ENCODE assay signal across 15 cellular contexts in the genomic region with DNA sequence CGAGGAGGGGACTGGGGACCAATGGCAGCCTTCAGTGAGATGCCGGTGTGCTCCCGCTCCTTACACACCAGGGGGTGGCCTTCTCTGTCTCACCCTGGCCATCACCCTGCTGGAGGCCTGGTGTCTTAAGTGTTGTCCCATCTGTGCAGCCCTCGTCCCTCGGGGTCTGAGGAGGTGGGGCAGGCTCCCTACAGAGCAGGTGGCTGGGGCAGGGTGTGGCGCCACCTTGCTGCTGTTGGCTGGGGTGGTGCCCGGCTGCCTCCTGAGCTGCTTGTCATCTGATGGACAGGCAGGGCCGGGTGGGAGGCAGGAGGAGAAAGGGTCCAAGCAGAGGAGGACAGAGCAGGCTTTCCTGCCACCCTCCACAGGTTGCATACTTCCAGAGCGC. TPM values are rescaled to one million over a fixed set of nuclear protein-coding genes. Genes with fewer than 3 reads are reported as not detected.
DNase-seq lines count a peak whose midpoint lies in the region; ATAC-seq and TF ChIP-seq lines count a peak whose summit lies in the region.
"Had no signal": no experiment of that assay in that cellular context is flagged by ENCODE, and none has a peak within 500 bp of the region (broad histone marks: within the 10 kb centered on the region; RNA-seq: fewer than 3 reads in every experiment).

No MANE protein-coding gene starts in this region.

- H2BK120ac ChIP-seq in neuronal stem cell (ENCODE audit: low read depth, low read length): no peak overlapping the region

- H3K4ac ChIP-seq in neuronal stem cell (ENCODE audit: low read length): no peak overlapping the region

- H2BK12ac ChIP-seq in neuronal stem cell (ENCODE audit: low read length): no peak overlapping the region

- H3K4me1 ChIP-seq in Caco-2: peaks cover 6% of the 10 kb centered on the region; the same call in 1 of the 2 replicates
- peaks cover 7 to 9% of the 10 kb centered on the region in 2 donors for H3K4me1 ChIP-seq in neuronal stem cell (ENCODE audit: control insufficient read depth in 2 of 2, insufficient read depth in 1 of 2, low read depth in 1 of 2, low read length in 2 of 2)

- H3K4me3 Mint-ChIP-seq in Caco-2 (ENCODE audit: unreplicated experiment) (no peak overlapping the region), chondrocyte (ENCODE audit: unreplicated experiment) (no peak overlapping the region)
- H3K4me3 Mint-ChIP-seq: activated CD8-positive, alpha-beta T cell treated with anti-CD3 and anti-CD28 coated beads for 36 hours; T-helper 2 cell treated with Interferon-gamma antibody and Interleukin-4, amounts not matched to agents 5 μg/mL and 100 μg/mL, for 36 hours had no signal

- no peaks in the 10 kb centered on the region for H3K27me3 Mint-ChIP-seq in Caco-2 (ENCODE audit: insufficient read depth, unreplicated experiment)
- H3K27me3 Mint-ChIP-seq in chondrocyte (ENCODE audit: low read depth): no peaks in the 10 kb centered on the region
- H3K27me3 Mint-ChIP-seq: activated CD8-positive, alpha-beta T cell treated with anti-CD3 and anti-CD28 coated beads for 36 hours had no signal

- H4K8ac ChIP-seq in neuronal stem cell (ENCODE audit: low read depth, low read length): no peak overlapping the region

- no peak overlapping the region for H3K18ac ChIP-seq in neuronal stem cell (ENCODE audit: low read length)

- TF ChIP-seq CTCF in Caco-2 (IDR thresholded peaks at IDR 0.05; ENCODE audit: insufficient read depth in 1 of 2, low read depth in 1 of 2, low read length in 1 of 2, severe bottlenecking in 1 of 2, unreplicated experiment in 1 of 2) (peak in 1 of 2 experiments; percentile 8), chondrocyte (IDR thresholded peaks at IDR 0.05) (peak; percentile 24)

- H3K9ac ChIP-seq in neuronal stem cell (ENCODE audit: low read depth, low read length, poor library complexity): no peak overlapping the region

- no peak overlapping the region for H3K4me2 ChIP-seq in neuronal stem cell (ENCODE audit: insufficient read depth, low read length, poor library complexity, severe bottlenecking)

- peaks cover 2% of the 10 kb centered on the region for H3K36me3 ChIP-seq in Caco-2 (ENCODE audit: control insufficient read depth, insufficient read depth, low read length)
- peaks cover 33 to 68% of the 10 kb centered on the region in 2 donors for H3K36me3 ChIP-seq in neuronal stem cell (replicated peaks in 1 of 2; ENCODE audit: control insufficient read depth in 2 of 2, insufficient read depth in 2 of 2, low read length in 2 of 2)

- no peak overlapping the region for H3K27ac ChIP-seq in neuronal stem cell (replicated peaks; ENCODE audit: low read length)

- no peak overlapping the region for H3K4me3 ChIP-seq in Caco-2 (ENCODE audit: low read depth, low read length)
- H3K4me3 ChIP-seq in neuronal stem cell (ENCODE audit: low read length in 2 of 2): peak overlapping the region in 1 of 2 donors; percentile 33

- POLR2A ChIA-PET in Caco-2 (lab: Charles Lee) (no interaction called here), HEK293T (lab: Yijun Ruan, JAX) (interaction anchor here (1.0 kb wide), 1 partner anchor 26 kb away, joined by 3 read pairs; the partner anchor contains the start of gene PTPN23)

- H2BK5ac ChIP-seq in neuronal stem cell (ENCODE audit: low read length): peak overlapping the region; percentile 77

- no TSS peak for BruUV-seq in Caco-2 (replicated peaks; lab: Mats Ljungman, UMichigan)

- H3K9me3 ChIP-seq in Caco-2 (no peaks in the 10 kb centered on the region), neuronal stem cell (replicated peaks in 1 of 2; ENCODE audit: control insufficient read depth in 2 of 2, insufficient read depth in 1 of 2, low read depth in 1 of 2, low read length in 2 of 2) (peaks cover 0 to 2% of the 10 kb centered on the region in 2 donors)

- DNase-seq in Caco-2 (no peak), HEK293T (ENCODE audit: extremely low spot score) (no peak), chondrocyte (ENCODE audit: low spot score) (no peak), neuronal stem cell (ENCODE audit: low spot score) (no peak), HuH-7 (ENCODE audit: low spot score) (no peak)
- DNase-seq: activated CD8-positive, alpha-beta T cell treated with anti-CD3 and anti-CD28 coated beads for 36 hours; activated effector memory CD4-positive, alpha-beta T cell treated with anti-CD3 and anti-CD28 coated beads, Interleukin-2, amount 50 U/mL, for 16 hours; effector memory CD4-positive, alpha-beta T cell; NCI-H1417; NCI-H510A treated with DMSO at 0.1 percent for 48 hours; stimulated activated CD4-positive, alpha-beta T cell treated with anti-CD3 and anti-CD28 coated beads, Interleukin-2, amount 100 ng/mL, for 48 hours had no signal

- CTCF ChIA-PET in Caco-2 (lab: Charles Lee) (interaction anchor here (0.6 to 1.3 kb wide), 2 partner anchors 12 to 68 kb away, joined by 3 to 5 read pairs; no protein-coding TSS in a partner anchor), HEK293T (lab: Yijun Ruan, JAX) (interaction anchor here (0.7 kb wide), 2 partner anchors 9 to 431 kb away, joined by 3 to 4 read pairs; no protein-coding TSS in a partner anchor)

- no peak overlapping the region for H3K14ac ChIP-seq in neuronal stem cell (ENCODE audit: low read length)

- peaks cover 51% of the 10 kb centered on the region for H3K36me3 Mint-ChIP-seq in Caco-2 (ENCODE audit: insufficient read depth, unreplicated experiment)
- H3K36me3 Mint-ChIP-seq in chondrocyte (ENCODE audit: low read depth): peaks cover 11% of the 10 kb centered on the region

- ATAC-seq in HG03571 (IDR thresholded peaks at IDR 0.05; ENCODE audit: unreplicated experiment) (no peak), HG03108 (IDR thresholded peaks at IDR 0.05; ENCODE audit: unreplicated experiment) (no peak), HG03442 (IDR thresholded peaks at IDR 0.05; ENCODE audit: unreplicated experiment) (no peak)
- ATAC-seq: activated CD8-positive, alpha-beta T cell treated with anti-CD3 and anti-CD28 coated beads for 36 hours had no signal

- peaks cover 7% of the 10 kb centered on the region for H3K79me1 ChIP-seq in neuronal stem cell (ENCODE audit: low read depth, low read length)

- no peak overlapping the region for H2BK15ac ChIP-seq in neuronal stem cell (ENCODE audit: low read length)

- intact Hi-C loops in Caco-2 (cut with micrococcal nuclease; ENCODE audit: unreplicated experiment): no loop called here

- H2AFZ ChIP-seq in neuronal stem cell (ENCODE audit: low read length): no peak overlapping the region

- H3K4me1 Mint-ChIP-seq in Caco-2 (ENCODE audit: low read depth, unreplicated experiment) (no peaks in the 10 kb centered on the region), chondrocyte (ENCODE audit: low read depth) (peaks cover 20% of the 10 kb centered on the region)

- no peaks in the 10 kb centered on the region for H3K27me3 ChIP-seq in Caco-2 (replicated peaks; ENCODE audit: control insufficient read depth, insufficient read depth, low read length)
- H3K27me3 ChIP-seq in neuronal stem cell (ENCODE audit: control insufficient read depth in 3 of 3, insufficient read depth in 3 of 3, low read depth in 1 of 3, low read length in 3 of 3): no peaks in the 10 kb centered on the region

- no peak overlapping the region for H2AK5ac ChIP-seq in neuronal stem cell (ENCODE audit: low read depth, low read length)

- H3K23ac ChIP-seq in neuronal stem cell (ENCODE audit: low read depth, low read length, poor library complexity): peak overlapping the region; percentile 60

- WGBS in neuronal stem cell (ENCODE audit: extremely low coverage in 2 of 2, insufficient read length in 2 of 2, insufficient replicate concordance in 1 of 2), 2 donors: no CpG with 5 or more reads among the region's 9 CpGs

- H4K91ac ChIP-seq in neuronal stem cell (ENCODE audit: low read depth, low read length, poor library complexity): no peak overlapping the region

- H3K27ac Mint-ChIP-seq in Caco-2 (ENCODE audit: unreplicated experiment): peak overlapping the region; percentile 53
- no peak overlapping the region for H3K27ac Mint-ChIP-seq in chondrocyte (ENCODE audit: unreplicated experiment)
- H3K27ac Mint-ChIP-seq: activated CD8-positive, alpha-beta T cell treated with anti-CD3 and anti-CD28 coated beads for 36 hours had no signal

- H3K9me3 Mint-ChIP-seq in Caco-2 (ENCODE audit: unreplicated experiment) (no peaks in the 10 kb centered on the region), chondrocyte (ENCODE audit: low read depth) (no peaks in the 10 kb centered on the region)
- H3K9me3 Mint-ChIP-seq: activated CD8-positive, alpha-beta T cell treated with anti-CD3 and anti-CD28 coated beads for 36 hours; T-helper 2 cell treated with Interferon-gamma antibody and Interleukin-4, amounts not matched to agents 5 μg/mL and 100 μg/mL, for 36 hours had no signal

TF ChIP-seq in HEK293T, 16 proteins besides CTCF, POLR2A, EP300 and RAD21:
- TF ChIP-seq PKNOX1 (IDR thresholded peaks at IDR 0.05) (peak; percentile 50), FOXK2 (IDR thresholded peaks at IDR 0.05) (no peak)

RNA-seq across cellular contexts. Expression of gene PTPN23, which starts 25.9 kb away (rescaled TPM):
- 46.8 and 49.6 TPM in 2 replicates for total RNA-seq in Caco-2 (2022)
- 43.5 to 49.5 TPM (median 47.8 TPM) in 3 replicates for total RNA-seq in chondrocyte
- 16.8 TPM for polyA plus RNA-seq in neuronal stem cell (2013, experiment 1 of 2)
- polyA plus RNA-seq in neuronal stem cell (2013, experiment 2 of 2): 16.8 TPM
